In the genomic region with DNA sequence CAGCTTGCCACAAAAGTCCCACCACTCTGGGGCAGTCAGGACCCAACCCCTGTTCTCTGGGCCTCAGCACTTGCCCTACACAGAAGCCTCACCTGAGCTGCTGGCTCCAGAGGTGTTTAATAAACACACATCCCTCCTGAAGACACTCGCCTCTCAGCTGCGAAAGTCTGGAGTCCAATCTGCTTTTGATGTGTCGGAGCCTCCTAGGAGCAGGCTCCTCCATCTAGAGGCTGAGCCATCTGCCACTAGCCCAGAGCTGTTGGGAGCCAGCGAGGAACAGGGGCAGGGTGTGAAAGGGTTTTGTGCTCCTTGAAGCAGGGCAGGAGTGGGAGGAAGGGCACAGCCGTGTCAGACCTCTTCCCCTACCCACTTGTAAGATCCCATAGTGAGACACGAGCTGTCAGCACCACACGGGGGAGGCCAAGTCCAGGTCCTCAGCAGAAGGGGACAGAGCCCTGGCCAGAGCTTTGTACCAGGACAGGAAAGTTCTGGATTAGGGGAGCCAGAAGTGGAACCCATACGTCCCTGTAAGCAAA, we compare ENCODE assay signal across 28 cellular contexts.
"Had no signal": no experiment of that assay in that cellular context is flagged by ENCODE, and none has a peak within 500 bp of the region (broad histone marks: within the 10 kb centered on the region; RNA-seq: fewer than 3 reads in every experiment).

No MANE protein-coding gene starts in this region.

- H3K9me3 ChIP-seq: colonic mucosa, esophagus squamous epithelium, gastrocnemius medialis, neutrophil, right lobe of liver, stomach, suprapubic skin, tibial nerve had no signal

- DNase-seq: activated B cell treated with CpG ODN at 0.5 μM for 24 hours; activated CD4-positive, alpha-beta T cell treated with anti-CD3 and anti-CD28 coated beads for 36 hours; activated CD4-positive, alpha-beta T cell treated with anti-CD3 and anti-CD28 coated beads, Interleukin-2, amount 50 U/mL, for 4 hours; activated naive CD4-positive, alpha-beta T cell treated with anti-CD3 and anti-CD28 coated beads for 36 hours; activated naive CD8-positive, alpha-beta T cell treated with anti-CD3 and anti-CD28 coated beads, Interleukin-2, amount 10 ng/mL, durations not matched to agents 7 days and 5 days; activated T-cell treated with anti-CD3 and anti-CD28 coated beads, Interleukin-2, amount 50 U/mL, for 48 hours; amniotic stem cell; colonic mucosa; dorsolateral prefrontal cortex; endodermal cell; esophagus squamous epithelium; gastrocnemius medialis; head of caudate nucleus; left ventricle myocardium superior; mammary epithelial cell; natural killer cell; right lobe of liver; stimulated activated CD4-positive, alpha-beta T cell treated with anti-CD3 and anti-CD28 coated beads, Interleukin-2, amount 100 ng/mL, for 24 hours; stomach; T1000 had no signal

- FAIRE-seq: bronchial epithelial cell had no signal

- H3K36me3 Mint-ChIP-seq: activated naive CD8-positive, alpha-beta T cell treated with anti-CD3 and anti-CD28 coated beads, Interleukin-2, amount 10 ng/mL, durations not matched to agents 7 days and 5 days; mesothelial cell of epicardium; natural killer cell; stimulated activated memory B cell treated with anti-CD40 and anti-IgM and Interleukin-4, amounts not matched to agents 10 μg/mL and 1 μg/mL and 100 μg/mL, for 72 hours had no signal

- H3K4me1 ChIP-seq: colonic mucosa, esophagus squamous epithelium, gastrocnemius medialis, parathyroid adenoma, right lobe of liver, stomach, suprapubic skin, tibial nerve had no signal

- H3K4me1 Mint-ChIP-seq: activated B cell treated with CpG ODN at 0.5 μM for 24 hours; activated CD4-positive, alpha-beta T cell treated with anti-CD3 and anti-CD28 coated beads for 36 hours; activated naive CD8-positive, alpha-beta T cell treated with anti-CD3 and anti-CD28 coated beads, Interleukin-2, amount 10 ng/mL, durations not matched to agents 7 days and 5 days; mesothelial cell of epicardium; natural killer cell; stimulated activated memory B cell treated with anti-CD40 and anti-IgM and Interleukin-4, amounts not matched to agents 10 μg/mL and 1 μg/mL and 100 μg/mL, for 72 hours had no signal

- H3K9ac ChIP-seq: parathyroid adenoma had no signal

- ATAC-seq: activated CD4-positive, alpha-beta T cell treated with anti-CD3 and anti-CD28 coated beads for 36 hours; gastrocnemius medialis; left ventricle myocardium superior; natural killer cell; right lobe of liver; stimulated activated memory B cell treated with anti-CD40 and anti-IgM and Interleukin-4, amounts not matched to agents 10 μg/mL and 1 μg/mL and 100 μg/mL, for 72 hours had no signal

- H3K79me2 ChIP-seq: parathyroid adenoma had no signal

- H3K4me3 ChIP-seq: colonic mucosa, dorsolateral prefrontal cortex, esophagus squamous epithelium, gastrocnemius medialis, right lobe of liver, skin epidermis, stomach, suprapubic skin, tibial nerve had no signal

- H3K27ac ChIP-seq: colonic mucosa, dorsolateral prefrontal cortex, esophagus squamous epithelium, gastrocnemius medialis, neutrophil, parathyroid adenoma, right lobe of liver, skin epidermis, stomach, suprapubic skin, tibial nerve had no signal

- H2AFZ ChIP-seq: parathyroid adenoma had no signal

- H3K9me3 Mint-ChIP-seq: activated B cell treated with CpG ODN at 0.5 μM for 24 hours; activated naive CD4-positive, alpha-beta T cell treated with anti-CD3 and anti-CD28 coated beads for 36 hours; activated naive CD8-positive, alpha-beta T cell treated with anti-CD3 and anti-CD28 coated beads, Interleukin-2, amount 10 ng/mL, durations not matched to agents 7 days and 5 days; endodermal cell; mesothelial cell of epicardium; natural killer cell; stimulated activated memory B cell treated with anti-CD40 and anti-IgM and Interleukin-4, amounts not matched to agents 10 μg/mL and 1 μg/mL and 100 μg/mL, for 72 hours had no signal

- H3K36me3 ChIP-seq: colonic mucosa, esophagus squamous epithelium, gastrocnemius medialis, neutrophil, right lobe of liver, stomach, suprapubic skin, tibial nerve had no signal

- H3K27ac Mint-ChIP-seq: activated B cell treated with CpG ODN at 0.5 μM for 24 hours; activated CD4-positive, alpha-beta T cell treated with anti-CD3 and anti-CD28 coated beads for 36 hours; activated naive CD4-positive, alpha-beta T cell treated with anti-CD3 and anti-CD28 coated beads for 36 hours; activated naive CD8-positive, alpha-beta T cell treated with anti-CD3 and anti-CD28 coated beads, Interleukin-2, amount 10 ng/mL, durations not matched to agents 7 days and 5 days; endodermal cell; mesothelial cell of epicardium; natural killer cell; stimulated activated memory B cell treated with anti-CD40 and anti-IgM and Interleukin-4, amounts not matched to agents 10 μg/mL and 1 μg/mL and 100 μg/mL, for 72 hours had no signal

- H3K4me3 Mint-ChIP-seq: activated B cell treated with CpG ODN at 0.5 μM for 24 hours; activated CD4-positive, alpha-beta T cell treated with anti-CD3 and anti-CD28 coated beads for 36 hours; activated naive CD4-positive, alpha-beta T cell treated with anti-CD3 and anti-CD28 coated beads for 36 hours; activated naive CD8-positive, alpha-beta T cell treated with anti-CD3 and anti-CD28 coated beads, Interleukin-2, amount 10 ng/mL, durations not matched to agents 7 days and 5 days; endodermal cell; mesothelial cell of epicardium; natural killer cell; stimulated activated memory B cell treated with anti-CD40 and anti-IgM and Interleukin-4, amounts not matched to agents 10 μg/mL and 1 μg/mL and 100 μg/mL, for 72 hours had no signal

- H3K27me3 ChIP-seq: colonic mucosa, right lobe of liver had no signal
